In genomic region chr1:35564884-35565741, GRCh38 we compare ENCODE assay signal across 14 cellular contexts. TPM values are rescaled to one million over a fixed set of nuclear protein-coding genes. Genes with fewer than 3 reads are reported as not detected.
DNase-seq lines count a peak whose midpoint lies in the region; ATAC-seq, FAIRE-seq and TF ChIP-seq lines count a peak whose summit lies in the region.
"Had no signal": no experiment of that assay in that cellular context is flagged by ENCODE, and none has a peak within 500 bp of the region (broad histone marks: within the 10 kb centered on the region; RNA-seq: fewer than 3 reads in every experiment).

No MANE protein-coding gene starts in this region.

- DNase-seq in T-helper 1 cell, result no peak
- no peak for DNase-seq in GM19239 (ENCODE audit: insufficient read length, low spot score)
- no peak for DNase-seq in neural crest cell (ENCODE audit: low read depth, low spot score)
- DNase-seq in midbrain (lab: John Stamatoyannopoulos, UW), result no peak
- DNase-seq in NCI-H69 (lab: John Stamatoyannopoulos, UW), result no peak
- no peak for DNase-seq in putamen (ENCODE audit: low spot score)
- DNase-seq: NCI-H187 treated with DMSO at 0.1 percent for 48 hours had no signal

- no peaks in the 10 kb centered on the region for H3K9me3 Mint-ChIP-seq in T-helper 1 cell treated with Interleukin-12 subunit alpha and Interleukin-12 subunit beta and Interleukin-4 antibody, amounts not matched to agents 30 μg/mL and 1 μg/mL, for 36 hours
- no peaks in the 10 kb centered on the region for H3K9me3 Mint-ChIP-seq in activated T-helper 17 cell treated with anti-CD3 and anti-CD28 coated beads, Interleukin-2, amount 50 U/mL, for 72 hours
- H3K9me3 Mint-ChIP-seq in neural crest cell, result no peaks in the 10 kb centered on the region
- H3K9me3 Mint-ChIP-seq: activated naive CD4-positive, alpha-beta T cell treated with anti-CD3 and anti-CD28 coated beads, Interleukin-2, amount 50 U/mL, for 24 hours had no signal

- ATAC-seq in activated T-helper 17 cell treated with anti-CD3 and anti-CD28 coated beads, Interleukin-2, amount 50 U/mL, for 72 hours (replicated peaks), result no peak

- peaks cover 32% of the 10 kb centered on the region for H3K4me1 Mint-ChIP-seq in T-helper 1 cell treated with Interleukin-12 subunit alpha and Interleukin-12 subunit beta and Interleukin-4 antibody, amounts not matched to agents 30 μg/mL and 1 μg/mL, for 36 hours (ENCODE audit: low read depth)
- peaks cover 25% of the 10 kb centered on the region for H3K4me1 Mint-ChIP-seq in activated T-helper 17 cell treated with anti-CD3 and anti-CD28 coated beads, Interleukin-2, amount 50 U/mL, for 72 hours
- H3K4me1 Mint-ChIP-seq in neural crest cell, result peaks cover 9% of the 10 kb centered on the region

- peak; percentile 40 for FAIRE-seq in GM19239 (lab: Jason Lieb, UNC)
- FAIRE-seq: A204.1 had no signal

- peak overlapping the region; percentile 39 for H3K27ac Mint-ChIP-seq in T-helper 1 cell treated with Interleukin-12 subunit alpha and Interleukin-12 subunit beta and Interleukin-4 antibody, amounts not matched to agents 30 μg/mL and 1 μg/mL, for 36 hours
- H3K27ac Mint-ChIP-seq in activated T-helper 17 cell treated with anti-CD3 and anti-CD28 coated beads, Interleukin-2, amount 50 U/mL, for 72 hours, result peak overlapping the region; percentile 83
- no peak overlapping the region for H3K27ac Mint-ChIP-seq in neural crest cell (ENCODE audit: unreplicated experiment)
- H3K27ac Mint-ChIP-seq: activated naive CD4-positive, alpha-beta T cell treated with anti-CD3 and anti-CD28 coated beads, Interleukin-2, amount 50 U/mL, for 24 hours had no signal

- H3K36me3 Mint-ChIP-seq in T-helper 1 cell treated with Interleukin-12 subunit alpha and Interleukin-12 subunit beta and Interleukin-4 antibody, amounts not matched to agents 30 μg/mL and 1 μg/mL, for 36 hours (ENCODE audit: low read depth), result peaks cover 33% of the 10 kb centered on the region
- H3K36me3 Mint-ChIP-seq in activated T-helper 17 cell treated with anti-CD3 and anti-CD28 coated beads, Interleukin-2, amount 50 U/mL, for 72 hours (ENCODE audit: low read depth), result peaks cover 52% of the 10 kb centered on the region
- H3K36me3 Mint-ChIP-seq in neural crest cell (ENCODE audit: low read depth), result no peaks in the 10 kb centered on the region

- peak; percentile 1 for TF ChIP-seq CTCF in neural crest cell (conservative IDR thresholded peaks at IDR 0.05)

- H3K27me3 Mint-ChIP-seq in T-helper 1 cell treated with Interleukin-12 subunit alpha and Interleukin-12 subunit beta and Interleukin-4 antibody, amounts not matched to agents 30 μg/mL and 1 μg/mL, for 36 hours (ENCODE audit: low read depth), result no peaks in the 10 kb centered on the region
- no peaks in the 10 kb centered on the region for H3K27me3 Mint-ChIP-seq in activated T-helper 17 cell treated with anti-CD3 and anti-CD28 coated beads, Interleukin-2, amount 50 U/mL, for 72 hours
- H3K27me3 Mint-ChIP-seq in neural crest cell (ENCODE audit: low read depth), result peaks cover 18% of the 10 kb centered on the region
- H3K27me3 Mint-ChIP-seq: activated naive CD4-positive, alpha-beta T cell treated with anti-CD3 and anti-CD28 coated beads, Interleukin-2, amount 50 U/mL, for 24 hours had no signal

- H3K4me3 Mint-ChIP-seq in T-helper 1 cell treated with Interleukin-12 subunit alpha and Interleukin-12 subunit beta and Interleukin-4 antibody, amounts not matched to agents 30 μg/mL and 1 μg/mL, for 36 hours, result no peak overlapping the region
- no peak overlapping the region for H3K4me3 Mint-ChIP-seq in activated T-helper 17 cell treated with anti-CD3 and anti-CD28 coated beads, Interleukin-2, amount 50 U/mL, for 72 hours
- peak overlapping the region; percentile 52 for H3K4me3 Mint-ChIP-seq in neural crest cell
- H3K4me3 Mint-ChIP-seq: activated naive CD4-positive, alpha-beta T cell treated with anti-CD3 and anti-CD28 coated beads, Interleukin-2, amount 50 U/mL, for 24 hours had no signal

RNA-seq across cellular contexts. Expression of gene NCDN, which starts 7.5 kb away (rescaled TPM):
- 10 to 100 TPM; 37.1 to 42.4 TPM for total RNA-seq in activated T-helper 17 cell treated with anti-CD3 and anti-CD28 coated beads, Interleukin-2, amount 50 U/mL, for 72 hours
- 32.6 and 33.7 TPM in 2 replicates for total RNA-seq in neural crest cell

RNA-seq across cellular contexts. Expression of gene KIAA0319L, which starts 7.9 kb away (rescaled TPM):
- 10 to 100 TPM; 45.8 to 98.2 TPM for total RNA-seq in activated T-helper 17 cell treated with anti-CD3 and anti-CD28 coated beads, Interleukin-2, amount 50 U/mL, for 72 hours
- 54.2 and 55.9 TPM in 2 replicates for total RNA-seq in neural crest cell

RNA-seq across cellular contexts. Expression of gene TFAP2E, which starts 8.0 kb away (rescaled TPM):
- total RNA-seq in activated T-helper 17 cell treated with anti-CD3 and anti-CD28 coated beads, Interleukin-2, amount 50 U/mL, for 72 hours, result 1 to 10 TPM in 1 of 2 donors, under 1 TPM in 1; 0.97 to 4.5 TPM
- 0.43 and 0.61 TPM in 2 replicates for total RNA-seq in neural crest cell
- total RNA-seq: myocyte, psoas muscle, SJSA1 had no signal
